ENCODE assay signal across 7 cellular contexts in the genomic region with DNA sequence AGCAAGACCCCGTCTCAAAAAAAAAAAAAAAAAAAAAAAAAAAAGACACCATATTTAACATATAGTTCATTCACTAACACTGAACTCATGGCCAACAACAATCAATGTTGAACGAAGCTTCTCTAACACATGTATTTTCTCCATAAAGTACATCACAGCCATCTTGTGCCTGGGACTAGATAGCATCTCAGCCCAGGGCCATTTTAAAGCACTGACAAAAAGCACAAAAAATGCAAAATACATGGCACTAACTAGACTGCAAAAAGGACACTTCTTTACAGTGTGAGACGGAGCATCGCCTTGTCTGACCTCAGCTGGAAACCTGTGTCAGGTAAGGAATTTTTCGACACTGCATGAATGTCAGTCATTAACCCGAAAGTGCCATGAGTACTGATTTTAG.
"Had no signal": no experiment of that assay in that cellular context is flagged by ENCODE, and none has a peak within 500 bp of the region (broad histone marks: within the 10 kb centered on the region; RNA-seq: fewer than 3 reads in every experiment).

No MANE protein-coding gene starts in this region.

- H3K4me1 ChIP-seq: HAP-1 had no signal

- H3K36me3 ChIP-seq: HAP-1 had no signal

- DNase-seq: GOT3, HFFc6 had no signal

- H3K4me3 ChIP-seq: GM23248, HAP-1 had no signal

- H3K9me3 ChIP-seq: HAP-1 had no signal

- FAIRE-seq: HepG2 had no signal

- H3K27ac ChIP-seq: GM23248, HL-60 had no signal

- H3K9ac ChIP-seq: GM23248 had no signal

- ATAC-seq: HCT116 had no signal
